In genomic region chr6:98848539-98849210, GRCh38 we compare ENCODE assay signal across 1 cellular context.
TF ChIP-seq lines count a peak whose summit lies in the region.

No MANE protein-coding gene starts in this region.

TF ChIP-seq in GM23338, 12 proteins besides CTCF, POLR2A, EP300 and RAD21 (continued from another document):
- TF ChIP-seq ZNF462 (CRISPR knock-in tag; IDR thresholded peaks at IDR 0.05) (no peak), NANOG (IDR thresholded peaks at IDR 0.05; ENCODE audit: borderline replicate concordance) (no peak)
